1 cellular context compared by ENCODE assay signal in genomic region chr5:88556415-88556814, GRCh38.
TF ChIP-seq lines count a peak whose summit lies in the region.

No MANE protein-coding gene starts in this region.

TF ChIP-seq in GM23338, 12 proteins besides CTCF, POLR2A, EP300 and RAD21 (continued from another document):
- TF ChIP-seq REST (IDR thresholded peaks at IDR 0.05; ENCODE audit: unreplicated experiment) (no peak), JUNB (IDR thresholded peaks at IDR 0.05; ENCODE audit: unreplicated experiment) (no peak), STAT1 (IDR thresholded peaks at IDR 0.05; ENCODE audit: unreplicated experiment) (no peak), POLR2AphosphoS5 (IDR thresholded peaks at IDR 0.05; ENCODE audit: low read depth) (no peak), ZNF114 (CRISPR knock-in tag; IDR thresholded peaks at IDR 0.05) (no peak), ETS1 (IDR thresholded peaks at IDR 0.05) (no peak), EZH2 (IDR thresholded peaks at IDR 0.05; ENCODE audit: low read depth, unreplicated experiment) (no peak), ZNF462 (CRISPR knock-in tag; IDR thresholded peaks at IDR 0.05) (no peak), ZNF331 (CRISPR knock-in tag; IDR thresholded peaks at IDR 0.05; ENCODE audit: low read depth) (no peak)
